In the genomic region with DNA sequence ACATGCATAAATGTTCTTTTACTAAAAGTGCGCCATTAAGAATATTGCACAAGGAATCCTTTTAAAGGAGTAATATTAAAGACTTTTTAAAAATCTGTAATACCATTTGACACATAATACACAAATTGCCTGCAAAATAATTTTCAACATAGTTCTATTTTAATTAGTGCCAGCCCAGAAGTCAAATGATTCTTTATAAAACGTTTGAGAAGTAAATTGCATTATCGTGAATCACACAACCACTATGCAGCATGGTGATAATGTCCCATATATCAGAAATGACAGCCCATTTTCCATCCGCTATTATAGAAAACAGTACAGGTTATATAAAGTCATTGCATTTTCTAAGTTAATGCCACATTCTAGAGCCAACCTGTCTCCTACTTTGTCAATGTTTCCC, we compare ENCODE assay signal across 1 cellular context.
TF ChIP-seq lines count a peak whose summit lies in the region.

No MANE protein-coding gene starts in this region.

TF ChIP-seq in GM23338, 12 proteins besides CTCF, POLR2A, EP300 and RAD21 (continued from another document):
- TF ChIP-seq, protein P1, sequence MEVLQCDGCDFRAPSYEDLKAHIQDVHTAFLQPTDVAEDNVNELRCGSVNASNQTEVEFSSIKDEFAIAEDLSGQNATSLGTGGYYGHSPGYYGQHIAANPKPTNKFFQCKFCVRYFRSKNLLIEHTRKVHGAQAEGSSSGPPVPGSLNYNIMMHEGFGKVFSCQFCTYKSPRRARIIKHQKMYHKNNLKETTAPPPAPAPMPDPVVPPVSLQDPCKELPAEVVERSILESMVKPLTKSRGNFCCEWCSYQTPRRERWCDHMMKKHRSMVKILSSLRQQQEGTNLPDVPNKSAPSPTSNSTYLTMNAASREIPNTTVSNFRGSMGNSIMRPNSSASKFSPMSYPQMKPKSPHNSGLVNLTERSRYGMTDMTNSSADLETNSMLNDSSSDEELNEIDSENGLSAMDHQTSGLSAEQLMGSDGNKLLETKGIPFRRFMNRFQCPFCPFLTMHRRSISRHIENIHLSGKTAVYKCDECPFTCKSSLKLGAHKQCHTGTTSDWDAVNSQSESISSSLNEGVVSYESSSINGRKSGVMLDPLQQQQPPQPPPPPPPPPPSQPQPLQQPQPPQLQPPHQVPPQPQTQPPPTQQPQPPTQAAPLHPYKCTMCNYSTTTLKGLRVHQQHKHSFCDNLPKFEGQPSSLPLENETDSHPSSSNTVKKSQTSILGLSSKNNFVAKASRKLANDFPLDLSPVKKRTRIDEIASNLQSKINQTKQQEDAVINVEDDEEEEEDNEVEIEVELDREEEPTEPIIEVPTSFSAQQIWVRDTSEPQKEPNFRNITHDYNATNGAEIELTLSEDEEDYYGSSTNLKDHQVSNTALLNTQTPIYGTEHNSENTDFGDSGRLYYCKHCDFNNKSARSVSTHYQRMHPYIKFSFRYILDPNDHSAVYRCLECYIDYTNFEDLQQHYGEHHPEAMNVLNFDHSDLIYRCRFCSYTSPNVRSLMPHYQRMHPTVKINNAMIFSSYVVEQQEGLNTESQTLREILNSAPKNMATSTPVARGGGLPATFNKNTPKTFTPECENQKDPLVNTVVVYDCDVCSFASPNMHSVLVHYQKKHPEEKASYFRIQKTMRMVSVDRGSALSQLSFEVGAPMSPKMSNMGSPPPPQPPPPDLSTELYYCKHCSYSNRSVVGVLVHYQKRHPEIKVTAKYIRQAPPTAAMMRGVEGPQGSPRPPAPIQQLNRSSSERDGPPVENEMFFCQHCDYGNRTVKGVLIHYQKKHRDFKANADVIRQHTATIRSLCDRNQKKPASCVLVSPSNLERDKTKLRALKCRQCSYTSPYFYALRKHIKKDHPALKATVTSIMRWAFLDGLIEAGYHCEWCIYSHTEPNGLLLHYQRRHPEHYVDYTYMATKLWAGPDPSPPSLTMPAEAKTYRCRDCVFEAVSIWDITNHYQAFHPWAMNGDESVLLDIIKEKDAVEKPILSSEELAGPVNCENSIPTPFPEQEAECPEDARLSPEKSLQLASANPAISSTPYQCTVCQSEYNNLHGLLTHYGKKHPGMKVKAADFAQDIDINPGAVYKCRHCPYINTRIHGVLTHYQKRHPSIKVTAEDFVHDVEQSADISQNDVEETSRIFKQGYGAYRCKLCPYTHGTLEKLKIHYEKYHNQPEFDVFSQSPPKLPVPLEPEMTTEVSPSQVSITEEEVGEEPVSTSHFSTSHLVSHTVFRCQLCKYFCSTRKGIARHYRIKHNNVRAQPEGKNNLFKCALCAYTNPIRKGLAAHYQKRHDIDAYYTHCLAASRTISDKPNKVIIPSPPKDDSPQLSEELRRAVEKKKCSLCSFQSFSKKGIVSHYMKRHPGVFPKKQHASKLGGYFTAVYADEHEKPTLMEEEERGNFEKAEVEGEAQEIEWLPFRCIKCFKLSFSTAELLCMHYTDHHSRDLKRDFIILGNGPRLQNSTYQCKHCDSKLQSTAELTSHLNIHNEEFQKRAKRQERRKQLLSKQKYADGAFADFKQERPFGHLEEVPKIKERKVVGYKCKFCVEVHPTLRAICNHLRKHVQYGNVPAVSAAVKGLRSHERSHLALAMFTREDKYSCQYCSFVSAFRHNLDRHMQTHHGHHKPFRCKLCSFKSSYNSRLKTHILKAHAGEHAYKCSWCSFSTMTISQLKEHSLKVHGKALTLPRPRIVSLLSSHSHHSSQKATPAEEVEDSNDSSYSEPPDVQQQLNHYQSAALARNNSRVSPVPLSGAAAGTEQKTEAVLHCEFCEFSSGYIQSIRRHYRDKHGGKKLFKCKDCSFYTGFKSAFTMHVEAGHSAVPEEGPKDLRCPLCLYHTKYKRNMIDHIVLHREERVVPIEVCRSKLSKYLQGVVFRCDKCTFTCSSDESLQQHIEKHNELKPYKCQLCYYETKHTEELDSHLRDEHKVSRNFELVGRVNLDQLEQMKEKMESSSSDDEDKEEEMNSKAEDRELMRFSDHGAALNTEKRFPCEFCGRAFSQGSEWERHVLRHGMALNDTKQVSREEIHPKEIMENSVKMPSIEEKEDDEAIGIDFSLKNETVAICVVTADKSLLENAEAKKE (CRISPR knock-in tag; IDR thresholded peaks at IDR 0.05) = no peak
- TF ChIP-seq ZNF331 (CRISPR knock-in tag; IDR thresholded peaks at IDR 0.05; ENCODE audit: low read depth) (no peak), CREB1 (CRISPR knock-in tag; IDR thresholded peaks at IDR 0.05; ENCODE audit: low read depth) (no peak), JUNB (IDR thresholded peaks at IDR 0.05; ENCODE audit: unreplicated experiment) (no peak), ZNF114 (CRISPR knock-in tag; IDR thresholded peaks at IDR 0.05) (no peak)
- TF ChIP-seq, protein P2, sequence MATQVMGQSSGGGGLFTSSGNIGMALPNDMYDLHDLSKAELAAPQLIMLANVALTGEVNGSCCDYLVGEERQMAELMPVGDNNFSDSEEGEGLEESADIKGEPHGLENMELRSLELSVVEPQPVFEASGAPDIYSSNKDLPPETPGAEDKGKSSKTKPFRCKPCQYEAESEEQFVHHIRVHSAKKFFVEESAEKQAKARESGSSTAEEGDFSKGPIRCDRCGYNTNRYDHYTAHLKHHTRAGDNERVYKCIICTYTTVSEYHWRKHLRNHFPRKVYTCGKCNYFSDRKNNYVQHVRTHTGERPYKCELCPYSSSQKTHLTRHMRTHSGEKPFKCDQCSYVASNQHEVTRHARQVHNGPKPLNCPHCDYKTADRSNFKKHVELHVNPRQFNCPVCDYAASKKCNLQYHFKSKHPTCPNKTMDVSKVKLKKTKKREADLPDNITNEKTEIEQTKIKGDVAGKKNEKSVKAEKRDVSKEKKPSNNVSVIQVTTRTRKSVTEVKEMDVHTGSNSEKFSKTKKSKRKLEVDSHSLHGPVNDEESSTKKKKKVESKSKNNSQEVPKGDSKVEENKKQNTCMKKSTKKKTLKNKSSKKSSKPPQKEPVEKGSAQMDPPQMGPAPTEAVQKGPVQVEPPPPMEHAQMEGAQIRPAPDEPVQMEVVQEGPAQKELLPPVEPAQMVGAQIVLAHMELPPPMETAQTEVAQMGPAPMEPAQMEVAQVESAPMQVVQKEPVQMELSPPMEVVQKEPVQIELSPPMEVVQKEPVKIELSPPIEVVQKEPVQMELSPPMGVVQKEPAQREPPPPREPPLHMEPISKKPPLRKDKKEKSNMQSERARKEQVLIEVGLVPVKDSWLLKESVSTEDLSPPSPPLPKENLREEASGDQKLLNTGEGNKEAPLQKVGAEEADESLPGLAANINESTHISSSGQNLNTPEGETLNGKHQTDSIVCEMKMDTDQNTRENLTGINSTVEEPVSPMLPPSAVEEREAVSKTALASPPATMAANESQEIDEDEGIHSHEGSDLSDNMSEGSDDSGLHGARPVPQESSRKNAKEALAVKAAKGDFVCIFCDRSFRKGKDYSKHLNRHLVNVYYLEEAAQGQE (IDR thresholded peaks at IDR 0.05; ENCODE audit: unreplicated experiment) = no peak
- TF ChIP-seq, protein P3, sequence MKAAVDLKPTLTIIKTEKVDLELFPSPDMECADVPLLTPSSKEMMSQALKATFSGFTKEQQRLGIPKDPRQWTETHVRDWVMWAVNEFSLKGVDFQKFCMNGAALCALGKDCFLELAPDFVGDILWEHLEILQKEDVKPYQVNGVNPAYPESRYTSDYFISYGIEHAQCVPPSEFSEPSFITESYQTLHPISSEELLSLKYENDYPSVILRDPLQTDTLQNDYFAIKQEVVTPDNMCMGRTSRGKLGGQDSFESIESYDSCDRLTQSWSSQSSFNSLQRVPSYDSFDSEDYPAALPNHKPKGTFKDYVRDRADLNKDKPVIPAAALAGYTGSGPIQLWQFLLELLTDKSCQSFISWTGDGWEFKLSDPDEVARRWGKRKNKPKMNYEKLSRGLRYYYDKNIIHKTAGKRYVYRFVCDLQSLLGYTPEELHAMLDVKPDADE (IDR thresholded peaks at IDR 0.05) = no peak
